15 cellular contexts compared by ENCODE assay signal in genomic region chr12:104462325-104462724, GRCh38. TPM values are rescaled to one million over a fixed set of nuclear protein-coding genes. Genes with fewer than 3 reads are reported as not detected.
DNase-seq lines count a peak whose midpoint lies in the region; ATAC-seq, FAIRE-seq and TF ChIP-seq lines count a peak whose summit lies in the region.
"Had no signal": no experiment of that assay in that cellular context is flagged by ENCODE, and none has a peak within 500 bp of the region (broad histone marks: within the 10 kb centered on the region; RNA-seq: fewer than 3 reads in every experiment).

No MANE protein-coding gene starts in this region.

- H3K9me3 Mint-ChIP-seq in CD8-positive, alpha-beta T cell: no peaks in the 10 kb centered on the region
- H3K9me3 Mint-ChIP-seq in activated B cell treated with CpG ODN at 0.5 μM for 24 hours: no peaks in the 10 kb centered on the region
- H3K9me3 Mint-ChIP-seq: type B pancreatic cell had no signal

- peaks cover 75% of the 10 kb centered on the region for H3K4me1 Mint-ChIP-seq in CD8-positive, alpha-beta T cell (ENCODE audit: low read depth)
- peaks cover 82% of the 10 kb centered on the region for H3K4me1 Mint-ChIP-seq in activated B cell treated with CpG ODN at 0.5 μM for 24 hours

- CTCF ChIA-PET in A549 (lab: Yijun Ruan, JAX): interaction anchor here (1.0 kb wide), 1 partner anchor 16 kb away, joined by 3 read pairs; no protein-coding TSS in a partner anchor
- CTCF ChIA-PET in CD8-positive, alpha-beta T cell (lab: Charles Lee): interaction anchor here (0.7 kb wide), 1 partner anchor 108 kb away, joined by 3 read pairs; no protein-coding TSS in a partner anchor
- CTCF ChIA-PET in activated B cell treated with CpG ODN at 0.5 μM for 24 hours (lab: Charles Lee): interaction anchor here (0.7 to 6.6 kb wide), 3 partner anchors 12 to 106 kb away, joined by 3 to 30 read pairs (median 4); no protein-coding TSS in a partner anchor

- no peaks in the 10 kb centered on the region for H3K27me3 ChIP-seq in CD8-positive, alpha-beta T cell (ENCODE audit: insufficient read depth, low read length)
- H3K27me3 ChIP-seq in left lung (no peaks in the 10 kb centered on the region), sigmoid colon (no peaks in the 10 kb centered on the region)

- H3K27ac ChIP-seq in A549 (no peak overlapping the region), left lung (peak overlapping the region; percentile 57 to 82), sigmoid colon (peak overlapping the region in 1 of 4 donors; percentile 38)
- peak overlapping the region; percentile 23 for H3K27ac ChIP-seq in CD8-positive, alpha-beta T cell (ENCODE audit: low read depth, low read length)
- H3K27ac ChIP-seq: parathyroid adenoma had no signal

- H3K4me3 Mint-ChIP-seq in CD8-positive, alpha-beta T cell: peak overlapping the region; percentile 79
- H3K4me3 Mint-ChIP-seq in activated B cell treated with CpG ODN at 0.5 μM for 24 hours: no peak overlapping the region

- H3K27me3 Mint-ChIP-seq in CD8-positive, alpha-beta T cell (ENCODE audit: low read depth): no peaks in the 10 kb centered on the region
- no peaks in the 10 kb centered on the region for H3K27me3 Mint-ChIP-seq in activated B cell treated with CpG ODN at 0.5 μM for 24 hours

- TF ChIP-seq CTCF in A549 (IDR thresholded peaks at IDR 0.05) (no peak), activated B cell treated with CpG ODN at 0.5 μM for 24 hours (IDR thresholded peaks at IDR 0.05) (no peak), left lung (IDR thresholded peaks at IDR 0.05) (no peak), sigmoid colon (IDR thresholded peaks at IDR 0.05) (no peak)
- no peak for TF ChIP-seq CTCF in CD8-positive, alpha-beta T cell (IDR thresholded peaks at IDR 0.05)

- H3K4me1 ChIP-seq in A549: peaks cover 29% of the 10 kb centered on the region
- peaks cover 84% of the 10 kb centered on the region for H3K4me1 ChIP-seq in CD8-positive, alpha-beta T cell (ENCODE audit: insufficient read depth, low read length)
- peaks cover 10 to 86% of the 10 kb centered on the region in 2 donors for H3K4me1 ChIP-seq in left lung
- peaks cover 0 to 32% (median 20%) of the 10 kb centered on the region in 4 donors for H3K4me1 ChIP-seq in sigmoid colon

- H3K4me2 ChIP-seq in A549: no peak overlapping the region

- no peaks in the 10 kb centered on the region for H3K9me3 ChIP-seq in A549
- no peaks in the 10 kb centered on the region for H3K9me3 ChIP-seq in CD8-positive, alpha-beta T cell (ENCODE audit: low read length)
- H3K9me3 ChIP-seq in left lung: no peaks in the 10 kb centered on the region
- no peaks in the 10 kb centered on the region for H3K9me3 ChIP-seq in sigmoid colon

- no peak for ATAC-seq in A549
- no peak for ATAC-seq in CD8-positive, alpha-beta T cell
- ATAC-seq in activated B cell treated with CpG ODN at 0.5 μM for 24 hours (ENCODE audit: low read depth): no peak
- ATAC-seq in left lung: no peak
- no peak for ATAC-seq in HG02938 (IDR thresholded peaks at IDR 0.05; ENCODE audit: unreplicated experiment)

- intact Hi-C loops in CD8-positive, alpha-beta T cell (cut with DNase I, micrococcal nuclease): no loop called here
- intact Hi-C loops in activated B cell treated with CpG ODN at 0.5 μM for 24 hours (cut with micrococcal nuclease) (no loop called here), left lung (cut with DNase I) (no loop called here), sigmoid colon (cut with DNase I) (no loop called here)

- 91% methylated on average over 1 of the region's 1 CpG for WGBS in A549 (ENCODE audit: missing lambda C conversion rate)
- 24 to 84% methylated on average over 1 of the region's 1 CpG for WGBS in sigmoid colon, 2 donors

- H3K27ac Mint-ChIP-seq in CD8-positive, alpha-beta T cell: peak overlapping the region; percentile 95
- peak overlapping the region; percentile 91 for H3K27ac Mint-ChIP-seq in activated B cell treated with CpG ODN at 0.5 μM for 24 hours
- H3K27ac Mint-ChIP-seq: type B pancreatic cell had no signal

- H3K36me3 ChIP-seq in CD8-positive, alpha-beta T cell (ENCODE audit: insufficient read depth, low read length): no peaks in the 10 kb centered on the region
- H3K36me3 ChIP-seq in left lung: no peaks in the 10 kb centered on the region
- no peaks in the 10 kb centered on the region for H3K36me3 ChIP-seq in sigmoid colon

- DNase-seq in A549 (ENCODE audit: low read depth in 1 of 2, low spot score in 1 of 2) (no peak), activated B cell treated with CpG ODN at 0.5 μM for 24 hours (no peak), left lung (no peak), sigmoid colon (no peak), NCI-H526 treated with DMSO at 0.1 percent for 48 hours (lab: John Stamatoyannopoulos, UW) (no peak), COR-L47 (lab: John Stamatoyannopoulos, UW) (no peak)
- DNase-seq in CD8-positive, alpha-beta T cell: no peak
- DNase-seq: midbrain; NCI-H1092 treated with DMSO at 0.1 percent for 48 hours; stimulated activated CD4-positive, alpha-beta T cell treated with anti-CD3 and anti-CD28 coated beads, Interleukin-12 subunit alpha, Interleukin-12 subunit beta, amount 100 ng/mL, for 4 hours had no signal

- POLR2A ChIA-PET in A549 (lab: Yijun Ruan, JAX) (no interaction called here), activated B cell treated with CpG ODN at 0.5 μM for 24 hours (lab: Charles Lee) (interaction anchor here (0.8 to 6.0 kb wide), 8 partner anchors 11 to 121 kb away, joined by 3 to 58 read pairs (median 4); no protein-coding TSS in a partner anchor)
- POLR2A ChIA-PET in CD8-positive, alpha-beta T cell (lab: Charles Lee): interaction anchor here (0.7 kb wide), 1 partner anchor 36 kb away, joined by 7 read pairs; no protein-coding TSS in a partner anchor

- FAIRE-seq in A549 (lab: Jason Lieb, UNC): no peak
- FAIRE-seq: endometrium, frontal cortex had no signal

- TF ChIP-seq RAD21 in A549 (conservative IDR thresholded peaks at IDR 0.05 in 1 of 2, IDR thresholded peaks at IDR 0.05 in 1 of 2): no peak

- H3K4me3 ChIP-seq in A549 (no peak overlapping the region), left lung (no peak overlapping the region), sigmoid colon (no peak overlapping the region)
- no peak overlapping the region for H3K4me3 ChIP-seq in CD8-positive, alpha-beta T cell (ENCODE audit: low read depth, low read length)

- TF ChIP-seq POLR2A in A549 (IDR thresholded peaks at IDR 0.05; ENCODE audit: low read length) (no peak), sigmoid colon (IDR thresholded peaks at IDR 0.05) (no peak)

- TF ChIP-seq EP300 in A549 (IDR thresholded peaks at IDR 0.05) (no peak), sigmoid colon (IDR thresholded peaks at IDR 0.05) (no peak)

- H3K36me3 Mint-ChIP-seq in CD8-positive, alpha-beta T cell: peaks cover 12% of the 10 kb centered on the region
- peaks cover 17% of the 10 kb centered on the region for H3K36me3 Mint-ChIP-seq in activated B cell treated with CpG ODN at 0.5 μM for 24 hours (ENCODE audit: low read depth)

TF ChIP-seq in A549, 52 proteins besides CTCF, POLR2A, EP300 and RAD21:
- TF ChIP-seq ZFP36 (IDR thresholded peaks at IDR 0.05; ENCODE audit: borderline replicate concordance, partially characterized antibody) (no peak), HDAC2 (IDR thresholded peaks at IDR 0.05) (no peak), MAFK (IDR thresholded peaks at IDR 0.05; ENCODE audit: partially characterized antibody) (peak; percentile 94), EHF (CRISPR knock-in tag; IDR thresholded peaks at IDR 0.05) (no peak), SMC3 (IDR thresholded peaks at IDR 0.05) (no peak)

RNA-seq across cellular contexts. Expression of gene CHST11, which starts 5.6 kb away (rescaled TPM):
- 21.8 and 24.0 TPM in 2 replicates for polyA plus RNA-seq in A549 (2011; rRNA removed)
- 56.7 and 58.5 TPM in 2 replicates for polyA plus RNA-seq in A549 (2012; cell fraction: cytosol; rRNA removed)
- 68.8 and 95.1 TPM in 2 replicates for polyA plus RNA-seq in A549 (2012; cell fraction: nucleus; rRNA removed)
- polyA plus RNA-seq in A549 (2017; fragmentation: RNase III; extraction: RNeasy Plus Mini Kit Qiagen cat#74134 plus additional on column Dnase treatment): 19.2 to 21.2 TPM (median 20.2 TPM) in 3 replicates
- 25.4 and 30.0 TPM in 2 replicates for polyA minus RNA-seq in A549 (2011; rRNA and poly(A)+ RNA removed)
- total RNA-seq in CD8-positive, alpha-beta T cell: 10 to 100 TPM; 29.1 to 35.5 TPM
- 40.1 and 40.6 TPM in 2 replicates for total RNA-seq in activated B cell treated with CpG ODN at 0.5 μM for 24 hours
- total RNA-seq in left lung: 10 to 100 TPM; 39.3 to 56.9 TPM
- total RNA-seq in sigmoid colon: 10 to 100 TPM in 2 of 4 donors, 1 to 10 TPM in 2; 9.9 to 22.8 (median 13.6) TPM
- 10 to 100 TPM in 1 of 3 donors, 1 to 10 TPM in 1, under 1 TPM in 1; 0.60 to 10.2 (median 2.1) TPM for polyA plus RNA-seq in sigmoid colon

Comparison
In these comparisons a context has a peak if more than half of its experiments do, and no peak if none do; other contexts are left out.
1. H3K27ac ChIP-seq: peak in CD8-positive, alpha-beta T cell (single experiment) and left lung (2 of 2); none in A549 (0 of 2).